Comparison of ENCODE assay signal across 14 cellular contexts in the genomic region with DNA sequence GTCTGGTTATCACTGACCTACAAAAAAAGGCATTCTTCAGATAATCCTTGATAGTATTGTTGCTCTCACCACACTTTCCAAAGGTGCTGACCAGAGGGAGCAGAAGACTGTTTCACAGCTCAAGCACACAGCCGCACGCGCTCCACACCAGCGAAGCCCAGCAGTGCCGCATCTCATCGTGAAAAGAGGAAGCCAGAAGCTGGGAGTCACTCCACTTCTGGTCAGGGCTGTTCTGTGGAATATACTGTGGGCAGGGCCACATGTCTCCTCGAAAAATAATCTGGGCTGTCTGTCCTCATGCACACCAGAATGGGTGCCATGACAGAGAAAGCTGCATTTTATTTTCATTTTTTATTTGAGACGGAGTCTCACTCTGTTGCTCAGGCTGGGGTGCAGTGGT. TPM values are rescaled to one million over a fixed set of nuclear protein-coding genes. Genes with fewer than 3 reads are reported as not detected.
DNase-seq lines count a peak whose midpoint lies in the region; ATAC-seq and TF ChIP-seq lines count a peak whose summit lies in the region.
"Had no signal": no experiment of that assay in that cellular context is flagged by ENCODE, and none has a peak within 500 bp of the region (broad histone marks: within the 10 kb centered on the region; RNA-seq: fewer than 3 reads in every experiment).

No MANE protein-coding gene starts in this region.

- no peaks in the 10 kb centered on the region for H3K9me3 ChIP-seq in fibroblast of lung (ENCODE audit: control insufficient read depth, insufficient read depth, low read depth, low read length)
- H3K9me3 ChIP-seq: ascending aorta had no signal

- CTCF ChIA-PET in activated CD4-positive, alpha-beta T cell treated with anti-CD3 and anti-CD28 coated beads, Interleukin-2, amount 10 ng/mL, durations not matched to agents 7 days and 5 days (lab: Charles Lee): interaction anchor here (0.9 to 3.6 kb wide), 5 partner anchors 11 to 284 kb away, joined by 3 to 33 read pairs (median 3); a partner anchor contains a TSS

- POLR2A ChIA-PET in activated CD4-positive, alpha-beta T cell treated with anti-CD3 and anti-CD28 coated beads, Interleukin-2, amount 10 ng/mL, durations not matched to agents 7 days and 5 days (lab: Charles Lee): interaction anchor here (1.0 kb wide), 1 partner anchor 26 kb away, joined by 3 read pairs; no protein-coding TSS in a partner anchor

- no peak for TF ChIP-seq CTCF in fibroblast of lung (conservative IDR thresholded peaks at IDR 0.05 in 1 of 2, IDR thresholded peaks at IDR 0.05 in 1 of 2; ENCODE audit: low read depth in 1 of 2, low read length in 2 of 2)

- H4K20me1 ChIP-seq in fibroblast of lung (ENCODE audit: control insufficient read depth, extremely low read depth, insufficient read depth, low read length): no peaks in the 10 kb centered on the region

- H3K36me3 ChIP-seq in fibroblast of lung (ENCODE audit: control insufficient read depth, insufficient read depth, low read length): no peaks in the 10 kb centered on the region
- H3K36me3 ChIP-seq: ascending aorta had no signal

- H3K27me3 ChIP-seq in fibroblast of lung (ENCODE audit: control insufficient read depth, insufficient read depth, low read length): no peaks in the 10 kb centered on the region
- H3K27me3 ChIP-seq: ascending aorta had no signal

- peak overlapping the region; percentile 32 for H3K4me2 ChIP-seq in fibroblast of lung (ENCODE audit: extremely low read depth, insufficient read depth, low read length)
- H3K4me2 ChIP-seq: smooth muscle cell had no signal

- peaks cover 11% of the 10 kb centered on the region for H3K27me3 Mint-ChIP-seq in activated CD4-positive, alpha-beta T cell treated with anti-CD3 and anti-CD28 coated beads, Interleukin-2, amount 10 ng/mL, durations not matched to agents 7 days and 5 days
- no peaks in the 10 kb centered on the region for H3K27me3 Mint-ChIP-seq in stimulated activated memory B cell treated with anti-CD40 and anti-IgM and Interleukin-4, amounts not matched to agents 10 μg/mL and 1 μg/mL and 100 μg/mL, for 72 hours

- H3K27ac Mint-ChIP-seq in activated CD4-positive, alpha-beta T cell treated with anti-CD3 and anti-CD28 coated beads, Interleukin-2, amount 10 ng/mL, durations not matched to agents 7 days and 5 days: no peak overlapping the region
- no peak overlapping the region for H3K27ac Mint-ChIP-seq in stimulated activated memory B cell treated with anti-CD40 and anti-IgM and Interleukin-4, amounts not matched to agents 10 μg/mL and 1 μg/mL and 100 μg/mL, for 72 hours
- H3K27ac Mint-ChIP-seq: activated CD4-positive, alpha-beta memory T cell treated with anti-CD3 and anti-CD28 coated beads, Interleukin-2, amount 10 ng/mL, durations not matched to agents 7 days and 5 days had no signal

- no peak overlapping the region for H3K4me3 ChIP-seq in fibroblast of lung (replicated peaks in 1 of 4; ENCODE audit: control extremely low read depth in 1 of 4, insufficient read depth in 1 of 4, low read depth in 3 of 4, low read length in 4 of 4)
- H3K4me3 ChIP-seq: ascending aorta, smooth muscle cell had no signal

- no peak overlapping the region for H2AFZ ChIP-seq in fibroblast of lung (ENCODE audit: low read length)

- no peak overlapping the region for H3K27ac ChIP-seq in fibroblast of lung (ENCODE audit: insufficient read depth, low read length)
- H3K27ac ChIP-seq: ascending aorta had no signal

- DNase-seq in activated CD4-positive, alpha-beta T cell treated with anti-CD3 and anti-CD28 coated beads, Interleukin-2, amount 10 ng/mL, durations not matched to agents 7 days and 5 days: no peak
- no peak for DNase-seq in activated CD4-positive, alpha-beta T cell treated with anti-CD3 and anti-CD28 coated beads, Interleukin-2, amount 50 U/mL, for 1 hour
- peak; percentile 50 for DNase-seq in NOMO-1 treated with dmso at 0.1 percent for 144 hours (lab: John Stamatoyannopoulos, UW; ENCODE audit: unreplicated experiment)
- no peak for DNase-seq in fibroblast of lung (ENCODE audit: low read depth in 2 of 2)
- no peak for DNase-seq in NCI-H2081 (lab: John Stamatoyannopoulos, UW)
- DNase-seq in activated CD8-positive, alpha-beta memory T cell treated with anti-CD3 and anti-CD28 coated beads for 24 hours: no peak
- DNase-seq: ACHN; activated CD4-positive, alpha-beta memory T cell treated with anti-CD3 and anti-CD28 coated beads, Interleukin-2, amount 10 ng/mL, durations not matched to agents 7 days and 5 days; SHP77 had no signal

- H3K4me3 Mint-ChIP-seq in activated CD4-positive, alpha-beta T cell treated with anti-CD3 and anti-CD28 coated beads, Interleukin-2, amount 10 ng/mL, durations not matched to agents 7 days and 5 days: peak overlapping the region; percentile 11
- H3K4me3 Mint-ChIP-seq in stimulated activated memory B cell treated with anti-CD40 and anti-IgM and Interleukin-4, amounts not matched to agents 10 μg/mL and 1 μg/mL and 100 μg/mL, for 72 hours: peak overlapping the region; percentile 18
- H3K4me3 Mint-ChIP-seq: activated CD4-positive, alpha-beta memory T cell treated with anti-CD3 and anti-CD28 coated beads, Interleukin-2, amount 10 ng/mL, durations not matched to agents 7 days and 5 days had no signal

- peak; percentile 59 for ATAC-seq in stimulated activated memory B cell treated with anti-CD40 and anti-IgM and Interleukin-4, amounts not matched to agents 10 μg/mL and 1 μg/mL and 100 μg/mL, for 72 hours
- no peak for ATAC-seq in HG02759 (IDR thresholded peaks at IDR 0.05; ENCODE audit: unreplicated experiment)

- H3K4me1 Mint-ChIP-seq in activated CD4-positive, alpha-beta T cell treated with anti-CD3 and anti-CD28 coated beads, Interleukin-2, amount 10 ng/mL, durations not matched to agents 7 days and 5 days: peaks cover 12% of the 10 kb centered on the region
- H3K4me1 Mint-ChIP-seq in stimulated activated memory B cell treated with anti-CD40 and anti-IgM and Interleukin-4, amounts not matched to agents 10 μg/mL and 1 μg/mL and 100 μg/mL, for 72 hours: peaks cover 7% of the 10 kb centered on the region

- H3K9me3 Mint-ChIP-seq in activated CD4-positive, alpha-beta T cell treated with anti-CD3 and anti-CD28 coated beads, Interleukin-2, amount 10 ng/mL, durations not matched to agents 7 days and 5 days: no peaks in the 10 kb centered on the region
- no peaks in the 10 kb centered on the region for H3K9me3 Mint-ChIP-seq in stimulated activated memory B cell treated with anti-CD40 and anti-IgM and Interleukin-4, amounts not matched to agents 10 μg/mL and 1 μg/mL and 100 μg/mL, for 72 hours
- H3K9me3 Mint-ChIP-seq: activated CD4-positive, alpha-beta memory T cell treated with anti-CD3 and anti-CD28 coated beads, Interleukin-2, amount 10 ng/mL, durations not matched to agents 7 days and 5 days had no signal

- H3K4me1 ChIP-seq in fibroblast of lung (ENCODE audit: control insufficient read depth, extremely low read depth, insufficient read depth, low read length): no peaks in the 10 kb centered on the region
- H3K4me1 ChIP-seq: ascending aorta had no signal

- no peaks in the 10 kb centered on the region for H3K79me2 ChIP-seq in fibroblast of lung (ENCODE audit: control insufficient read depth, insufficient read depth, low read length)

- no peaks in the 10 kb centered on the region for H3K36me3 Mint-ChIP-seq in activated CD4-positive, alpha-beta T cell treated with anti-CD3 and anti-CD28 coated beads, Interleukin-2, amount 10 ng/mL, durations not matched to agents 7 days and 5 days (ENCODE audit: low read depth)
- H3K36me3 Mint-ChIP-seq in stimulated activated memory B cell treated with anti-CD40 and anti-IgM and Interleukin-4, amounts not matched to agents 10 μg/mL and 1 μg/mL and 100 μg/mL, for 72 hours: no peaks in the 10 kb centered on the region

- no peak overlapping the region for H3K9ac ChIP-seq in fibroblast of lung (ENCODE audit: insufficient read depth, low read length)

RNA-seq across cellular contexts. Expression of a gene that starts 7.3 kb away (rescaled TPM):
- total RNA-seq in activated CD4-positive, alpha-beta T cell treated with anti-CD3 and anti-CD28 coated beads, Interleukin-2, amount 10 ng/mL, durations not matched to agents 7 days and 5 days: 1 to 10 TPM in 1 of 2 experiments, under 1 TPM in 1; 0.89 to 1.7 TPM
- 0.17 TPM in 1 of 2 replicates, not detected in the other for total RNA-seq in fibroblast of lung
- polyA plus RNA-seq in fibroblast of lung: 0.10 and 0.20 TPM in 2 replicates
- polyA plus RNA-seq in fibroblast of lung (2012): 0.06 and 0.43 TPM in 2 replicates
- not detected in 2 replicates for polyA minus RNA-seq in fibroblast of lung (ENCODE audit: low replicate concordance)

RNA-seq across cellular contexts. Expression of a gene that starts 21.6 kb away (rescaled TPM):
- total RNA-seq in activated CD4-positive, alpha-beta T cell treated with anti-CD3 and anti-CD28 coated beads, Interleukin-2, amount 10 ng/mL, durations not matched to agents 7 days and 5 days: under 1 TPM in 1 of 2 experiments, not detected in 1; 0.17 TPM
- not detected in 2 replicates for total RNA-seq in fibroblast of lung
- not detected in 2 replicates for polyA plus RNA-seq in fibroblast of lung
- not detected in 2 replicates for polyA plus RNA-seq in fibroblast of lung (2012)
- not detected in 2 replicates for polyA minus RNA-seq in fibroblast of lung (ENCODE audit: low replicate concordance)
- total RNA-seq: activated CD4-positive, alpha-beta memory T cell treated with anti-CD3 and anti-CD28 coated beads, Interleukin-2, amount 10 ng/mL, durations not matched to agents 7 days and 5 days; ascending aorta; Daoy had no signal

RNA-seq across cellular contexts. Expression of a gene that starts 22.8 kb away (rescaled TPM):
- 100 to 1,000 TPM; 552 to 581 TPM for total RNA-seq in activated CD4-positive, alpha-beta T cell treated with anti-CD3 and anti-CD28 coated beads, Interleukin-2, amount 10 ng/mL, durations not matched to agents 7 days and 5 days
- 34.4 and 44.3 TPM in 2 replicates for total RNA-seq in fibroblast of lung
- polyA plus RNA-seq in fibroblast of lung: 199 and 263 TPM in 2 replicates
- polyA plus RNA-seq in fibroblast of lung (2012): 506 and 756 TPM in 2 replicates
- 213 and 344 TPM in 2 replicates for polyA minus RNA-seq in fibroblast of lung (ENCODE audit: low replicate concordance)

RNA-seq across cellular contexts. Expression of a gene that starts 39.7 kb away (rescaled TPM):
- 10 to 100 TPM; 63.4 to 67.7 TPM for total RNA-seq in activated CD4-positive, alpha-beta T cell treated with anti-CD3 and anti-CD28 coated beads, Interleukin-2, amount 10 ng/mL, durations not matched to agents 7 days and 5 days
- 30.4 and 39.3 TPM in 2 replicates for total RNA-seq in fibroblast of lung
- polyA plus RNA-seq in fibroblast of lung: 19.7 and 23.9 TPM in 2 replicates
- 17.3 and 18.0 TPM in 2 replicates for polyA plus RNA-seq in fibroblast of lung (2012)
- polyA minus RNA-seq in fibroblast of lung (ENCODE audit: low replicate concordance): 11.7 and 20.5 TPM in 2 replicates

RNA-seq across cellular contexts. Expression of a gene that starts 45.4 kb away (rescaled TPM):
- 10 to 100 TPM; 66.8 to 68.0 TPM for total RNA-seq in activated CD4-positive, alpha-beta T cell treated with anti-CD3 and anti-CD28 coated beads, Interleukin-2, amount 10 ng/mL, durations not matched to agents 7 days and 5 days
- 103 and 109 TPM in 2 replicates for total RNA-seq in fibroblast of lung
- 15.4 and 18.4 TPM in 2 replicates for polyA plus RNA-seq in fibroblast of lung
- polyA plus RNA-seq in fibroblast of lung (2012): 53.1 and 63.1 TPM in 2 replicates
- polyA minus RNA-seq in fibroblast of lung (ENCODE audit: low replicate concordance): 35.5 and 81.3 TPM in 2 replicates

Comparison
In these comparisons a context has a peak if more than half of its experiments do, and no peak if none do; other contexts are left out.
1. RNA of a gene that starts 22.8 kb away (total RNA-seq): 552 to 581 TPM in activated CD4-positive, alpha-beta T cell treated with anti-CD3 and anti-CD28 coated beads, Interleukin-2, amount 10 ng/mL, durations not matched to agents 7 days and 5 days; 34.4 to 44.3 TPM in fibroblast of lung; every median in the first group is over 10 times any median in the second.